8 cellular contexts compared by ENCODE assay signal in genomic region chr5:91162534-91163381, GRCh38.
A peak's percentile ranks its signal among the peaks of the same experiment; 100 is the strongest.
DNase-seq lines count a peak whose midpoint lies in the region; ATAC-seq, FAIRE-seq and TF ChIP-seq lines count a peak whose summit lies in the region.

No MANE protein-coding gene starts in this region.

- CTCF ChIA-PET in HEK293T (lab: Yijun Ruan, JAX) = no interaction called here

- intact Hi-C loops in kidney (cut with DNase I) = no loop called here

- peak overlapping the region; percentile 13 to 48 for H3K27ac ChIP-seq in kidney (ENCODE audit: low read depth in 2 of 2, low read length in 2 of 2)

- TF ChIP-seq CTCF in kidney (IDR thresholded peaks at IDR 0.05; ENCODE audit: borderline replicate concordance, extremely low read depth, insufficient read depth) = no peak

- in situ Hi-C loops in SK-MEL-5 (cut with HindIII; ENCODE audit: low pct_unique_long_range_greater_than_20kb, low sequenced_read_pairs) = no loop called here

- H3K4me1 ChIP-seq in kidney (ENCODE audit: control insufficient read depth in 1 of 2, insufficient read depth in 1 of 2, low read depth in 1 of 2, low read length in 2 of 2) = peaks cover 6% of the 10 kb centered on the region in 2 donors

- POLR2A ChIA-PET in HEK293T (lab: Yijun Ruan, JAX) = no interaction called here

- DNase-seq in A172 (ENCODE audit: low spot score) (peak; percentile 95), SK-MEL-5 (ENCODE audit: low read depth, low spot score) (peak; percentile 84), amniotic epithelial cell (ENCODE audit: low read depth) (peak; percentile 97), kidney (peak; percentile 79), HEK293T (ENCODE audit: extremely low spot score) (no peak)
- peak; percentile 17 to 58 (median 34) for DNase-seq in stimulated activated CD4-positive, alpha-beta T cell treated with anti-CD3 and anti-CD28 coated beads, Interleukin-1b, Interleukin-23, amount 100 ng/mL, for 24 hours (ENCODE audit: low read depth in 4 of 4, low spot score in 1 of 4)

- peak; percentile 99 for ATAC-seq in GM19023 (IDR thresholded peaks at IDR 0.05; ENCODE audit: unreplicated experiment)
- ATAC-seq in HG03175 (IDR thresholded peaks at IDR 0.05; ENCODE audit: unreplicated experiment) = peak; percentile 96

- H3K36me3 ChIP-seq in kidney (ENCODE audit: control insufficient read depth in 1 of 2, insufficient read depth in 2 of 2, low read length in 2 of 2) = no peaks in the 10 kb centered on the region

- no peak overlapping the region for H3K4me3 ChIP-seq in kidney (ENCODE audit: low read length in 2 of 2)

- H3K9ac ChIP-seq in kidney (ENCODE audit: low read length in 2 of 2) = no peak overlapping the region

- peak; percentile 76 for FAIRE-seq in kidney (lab: Jason Lieb, UNC)

- H3K9me3 ChIP-seq in kidney (ENCODE audit: control insufficient read depth in 1 of 2, low read length in 2 of 2) = no peaks in the 10 kb centered on the region

TF ChIP-seq in HEK293T, 16 proteins besides CTCF, POLR2A, EP300 and RAD21:
- no peak for TF ChIP-seq TARDBP (IDR thresholded peaks at IDR 0.05)
- no peak for TF ChIP-seq HDGF (IDR thresholded peaks at IDR 0.05; ENCODE audit: borderline replicate concordance)
- no peak for TF ChIP-seq FOXK2 (IDR thresholded peaks at IDR 0.05)
- TF ChIP-seq ARNT (IDR thresholded peaks at IDR 0.05) = no peak
- TF ChIP-seq CTBP1 (IDR thresholded peaks at IDR 0.05; ENCODE audit: borderline replicate concordance) = no peak
- TF ChIP-seq L3MBTL2 (conservative IDR thresholded peaks at IDR 0.05) = no peak
- TF ChIP-seq, protein P1, sequence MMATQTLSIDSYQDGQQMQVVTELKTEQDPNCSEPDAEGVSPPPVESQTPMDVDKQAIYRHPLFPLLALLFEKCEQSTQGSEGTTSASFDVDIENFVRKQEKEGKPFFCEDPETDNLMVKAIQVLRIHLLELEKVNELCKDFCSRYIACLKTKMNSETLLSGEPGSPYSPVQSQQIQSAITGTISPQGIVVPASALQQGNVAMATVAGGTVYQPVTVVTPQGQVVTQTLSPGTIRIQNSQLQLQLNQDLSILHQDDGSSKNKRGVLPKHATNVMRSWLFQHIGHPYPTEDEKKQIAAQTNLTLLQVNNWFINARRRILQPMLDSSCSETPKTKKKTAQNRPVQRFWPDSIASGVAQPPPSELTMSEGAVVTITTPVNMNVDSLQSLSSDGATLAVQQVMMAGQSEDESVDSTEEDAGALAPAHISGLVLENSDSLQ (IDR thresholded peaks at IDR 0.05) = no peak
- TF ChIP-seq SP1 (IDR thresholded peaks at IDR 0.05) = no peak
- TF ChIP-seq FOXM1 (IDR thresholded peaks at IDR 0.05; ENCODE audit: borderline replicate concordance) = no peak
